In genomic region chr1:66924756-66925557, GRCh38 we compare ENCODE assay signal across 8 cellular contexts.
A peak's percentile ranks its signal among the peaks of the same experiment; 100 is the strongest.
DNase-seq lines count a peak whose midpoint lies in the region; TF ChIP-seq lines count a peak whose summit lies in the region.

Gene DNAI4 (minus strand): TSS chr1:66924856. CDS start chr1:66924831, 25 bp downstream.
Gene MIER1 (plus strand): TSS chr1:66924990. CDS start chr1:66925029, 39 bp downstream.

- peak within 1 kb of the TSS; percentile 89 for H3K4me3 Mint-ChIP-seq in nephron progenitor cell
- peak within 1 kb of the TSS; percentile 91 for H3K4me3 Mint-ChIP-seq in stimulated activated naive CD8-positive, alpha-beta T cell treated with anti-CD3 and anti-CD28 coated beads, Interleukin-15, Interleukin-2, amounts not matched to agents 100 ng/mL and 50 ng/mL, for 24 hours

- no peaks in the 10 kb centered on the region for H3K36me3 ChIP-seq in MM.1S (replicated peaks; ENCODE audit: insufficient read depth, low read length)

- H3K4me2 ChIP-seq in MM.1S (ENCODE audit: low read depth, low read length) = peak within 1 kb of the TSS; percentile 90

- peak within 1 kb of the TSS; percentile 90 for H2AFZ ChIP-seq in MM.1S (ENCODE audit: low read length)

- H3K4me1 ChIP-seq in MM.1S (ENCODE audit: low read length) = peaks cover 13% of the 10 kb centered on the region

- H3K9me3 ChIP-seq in MM.1S (replicated peaks; ENCODE audit: insufficient read depth, low read length) = no peaks in the 10 kb centered on the region

- DNase-seq in GDM1 (lab: John Stamatoyannopoulos, UW) = peak; percentile 96
- peak; percentile 99 for DNase-seq in HCEC 1CT
- peak; percentile 96 for DNase-seq in MM.1S
- peak; percentile 95 for DNase-seq in SHP77 treated with DMSO at 0.1 percent for 48 hours (lab: John Stamatoyannopoulos, UW)
- peak; percentile 96 for DNase-seq in activated gamma-delta T cell treated with Interleukin-2 at 50 U/mL for 16 hours
- DNase-seq in fibroblast of the conjunctiva (ENCODE audit: low read depth) = peak; percentile 98
- peak; percentile 98 for DNase-seq in nephron progenitor cell

- peak within 1 kb of the TSS; percentile 90 for H3K9ac ChIP-seq in MM.1S (ENCODE audit: low read length)

- H3K9me2 ChIP-seq in MM.1S (replicated peaks; ENCODE audit: insufficient read depth, low read length) = no peaks in the 10 kb centered on the region

- H3F3A ChIP-seq in MM.1S (ENCODE audit: insufficient read depth, low read length) = peaks cover 26% of the 10 kb centered on the region

- H3K27me3 ChIP-seq in MM.1S (replicated peaks; ENCODE audit: insufficient read depth, low read length) = no peaks in the 10 kb centered on the region

- H3K27ac ChIP-seq in MM.1S (ENCODE audit: low read length) = peak within 1 kb of the TSS; percentile 71

- H4K20me1 ChIP-seq in MM.1S (ENCODE audit: insufficient read depth, low read length) = no peaks in the 10 kb centered on the region

- peaks cover 53% of the 10 kb centered on the region for H3K79me2 ChIP-seq in MM.1S (ENCODE audit: low read length)

- TF ChIP-seq CTCF in MM.1S (IDR thresholded peaks at IDR 0.05; ENCODE audit: low read length) (no peak; the same call in 1 of the 2 replicates), nephron progenitor cell (IDR thresholded peaks at IDR 0.05) (no peak)

- peaks cover 48% of the 10 kb centered on the region for H3K4me1 Mint-ChIP-seq in nephron progenitor cell
- H3K4me1 Mint-ChIP-seq in stimulated activated naive CD8-positive, alpha-beta T cell treated with anti-CD3 and anti-CD28 coated beads, Interleukin-15, Interleukin-2, amounts not matched to agents 100 ng/mL and 50 ng/mL, for 24 hours (ENCODE audit: low read depth) = peaks cover 57% of the 10 kb centered on the region

- peak within 1 kb of the TSS; percentile 99 for H3K27ac Mint-ChIP-seq in nephron progenitor cell
- H3K27ac Mint-ChIP-seq in stimulated activated naive CD8-positive, alpha-beta T cell treated with anti-CD3 and anti-CD28 coated beads, Interleukin-15, Interleukin-2, amounts not matched to agents 100 ng/mL and 50 ng/mL, for 24 hours = peak within 1 kb of the TSS; percentile 95

- peak within 1 kb of the TSS; percentile 88 for H3K4me3 ChIP-seq in MM.1S (ENCODE audit: low read length)

- H3K9me3 Mint-ChIP-seq in nephron progenitor cell = peaks cover 6% of the 10 kb centered on the region
- H3K9me3 Mint-ChIP-seq in stimulated activated naive CD8-positive, alpha-beta T cell treated with anti-CD3 and anti-CD28 coated beads, Interleukin-15, Interleukin-2, amounts not matched to agents 100 ng/mL and 50 ng/mL, for 24 hours = no peaks in the 10 kb centered on the region

- H3K27me3 Mint-ChIP-seq in nephron progenitor cell (ENCODE audit: low read depth, poor library complexity) = no peaks in the 10 kb centered on the region
- H3K27me3 Mint-ChIP-seq in stimulated activated naive CD8-positive, alpha-beta T cell treated with anti-CD3 and anti-CD28 coated beads, Interleukin-15, Interleukin-2, amounts not matched to agents 100 ng/mL and 50 ng/mL, for 24 hours = no peaks in the 10 kb centered on the region

- peaks cover 28% of the 10 kb centered on the region for H3K36me3 Mint-ChIP-seq in nephron progenitor cell (ENCODE audit: low read depth)
- peaks cover 13% of the 10 kb centered on the region for H3K36me3 Mint-ChIP-seq in stimulated activated naive CD8-positive, alpha-beta T cell treated with anti-CD3 and anti-CD28 coated beads, Interleukin-15, Interleukin-2, amounts not matched to agents 100 ng/mL and 50 ng/mL, for 24 hours (ENCODE audit: low read depth)

Comparison
In these comparisons a context has a peak if more than half of its experiments do, and no peak if none do; other contexts are left out.
1. Peak in every context shown above with its lines: DNase-seq, H3K4me3 ChIP-seq and H3K27ac ChIP-seq.